1 cellular context compared by ENCODE assay signal in genomic region chr4:38684951-38685350, GRCh38.
TF ChIP-seq lines count a peak whose summit lies in the region.

No MANE protein-coding gene starts in this region.

TF ChIP-seq in HepG2, 621 proteins besides CTCF, POLR2A, EP300 and RAD21 (continued from another document):
- TF ChIP-seq, protein P1, sequence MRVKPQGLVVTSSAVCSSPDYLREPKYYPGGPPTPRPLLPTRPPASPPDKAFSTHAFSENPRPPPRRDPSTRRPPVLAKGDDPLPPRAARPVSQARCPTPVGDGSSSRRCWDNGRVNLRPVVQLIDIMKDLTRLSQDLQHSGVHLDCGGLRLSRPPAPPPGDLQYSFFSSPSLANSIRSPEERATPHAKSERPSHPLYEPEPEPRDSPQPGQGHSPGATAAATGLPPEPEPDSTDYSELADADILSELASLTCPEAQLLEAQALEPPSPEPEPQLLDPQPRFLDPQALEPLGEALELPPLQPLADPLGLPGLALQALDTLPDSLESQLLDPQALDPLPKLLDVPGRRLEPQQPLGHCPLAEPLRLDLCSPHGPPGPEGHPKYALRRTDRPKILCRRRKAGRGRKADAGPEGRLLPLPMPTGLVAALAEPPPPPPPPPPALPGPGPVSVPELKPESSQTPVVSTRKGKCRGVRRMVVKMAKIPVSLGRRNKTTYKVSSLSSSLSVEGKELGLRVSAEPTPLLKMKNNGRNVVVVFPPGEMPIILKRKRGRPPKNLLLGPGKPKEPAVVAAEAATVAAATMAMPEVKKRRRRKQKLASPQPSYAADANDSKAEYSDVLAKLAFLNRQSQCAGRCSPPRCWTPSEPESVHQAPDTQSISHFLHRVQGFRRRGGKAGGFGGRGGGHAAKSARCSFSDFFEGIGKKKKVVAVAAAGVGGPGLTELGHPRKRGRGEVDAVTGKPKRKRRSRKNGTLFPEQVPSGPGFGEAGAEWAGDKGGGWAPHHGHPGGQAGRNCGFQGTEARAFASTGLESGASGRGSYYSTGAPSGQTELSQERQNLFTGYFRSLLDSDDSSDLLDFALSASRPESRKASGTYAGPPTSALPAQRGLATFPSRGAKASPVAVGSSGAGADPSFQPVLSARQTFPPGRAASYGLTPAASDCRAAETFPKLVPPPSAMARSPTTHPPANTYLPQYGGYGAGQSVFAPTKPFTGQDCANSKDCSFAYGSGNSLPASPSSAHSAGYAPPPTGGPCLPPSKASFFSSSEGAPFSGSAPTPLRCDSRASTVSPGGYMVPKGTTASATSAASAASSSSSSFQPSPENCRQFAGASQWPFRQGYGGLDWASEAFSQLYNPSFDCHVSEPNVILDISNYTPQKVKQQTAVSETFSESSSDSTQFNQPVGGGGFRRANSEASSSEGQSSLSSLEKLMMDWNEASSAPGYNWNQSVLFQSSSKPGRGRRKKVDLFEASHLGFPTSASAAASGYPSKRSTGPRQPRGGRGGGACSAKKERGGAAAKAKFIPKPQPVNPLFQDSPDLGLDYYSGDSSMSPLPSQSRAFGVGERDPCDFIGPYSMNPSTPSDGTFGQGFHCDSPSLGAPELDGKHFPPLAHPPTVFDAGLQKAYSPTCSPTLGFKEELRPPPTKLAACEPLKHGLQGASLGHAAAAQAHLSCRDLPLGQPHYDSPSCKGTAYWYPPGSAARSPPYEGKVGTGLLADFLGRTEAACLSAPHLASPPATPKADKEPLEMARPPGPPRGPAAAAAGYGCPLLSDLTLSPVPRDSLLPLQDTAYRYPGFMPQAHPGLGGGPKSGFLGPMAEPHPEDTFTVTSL (CRISPR knock-in tag; IDR thresholded peaks at IDR 0.05; ENCODE audit: borderline replicate concordance): no peak
- TF ChIP-seq ZNF737 (CRISPR knock-in tag; IDR thresholded peaks at IDR 0.05; ENCODE audit: borderline replicate concordance) (no peak), ARHGAP35 (CRISPR knock-in tag; IDR thresholded peaks at IDR 0.05; ENCODE audit: borderline replicate concordance) (no peak), ZNF180 (CRISPR knock-in tag; IDR thresholded peaks at IDR 0.05; ENCODE audit: borderline replicate concordance, low read depth) (no peak), ZNF652 (CRISPR knock-in tag; IDR thresholded peaks at IDR 0.05; ENCODE audit: borderline replicate concordance, low read depth) (peak; percentile 33; the same call in 1 of the 2 replicates), AGO2 (optimal IDR thresholded peaks at IDR 0.05; ENCODE audit: low read depth, low read length) (peak; percentile 30), ZNF256 (CRISPR knock-in tag; conservative IDR thresholded peaks at IDR 0.05) (no peak), ZNF713 (CRISPR knock-in tag; IDR thresholded peaks at IDR 0.05) (no peak), ZNF280D (CRISPR knock-in tag; IDR thresholded peaks at IDR 0.05) (no peak), CAMTA2 (CRISPR knock-in tag; IDR thresholded peaks at IDR 0.05; ENCODE audit: borderline replicate concordance) (no peak), ZNF572 (CRISPR knock-in tag; IDR thresholded peaks at IDR 0.05) (no peak)
